Comparison of ENCODE assay signal across 11 cellular contexts in the genomic region with DNA sequence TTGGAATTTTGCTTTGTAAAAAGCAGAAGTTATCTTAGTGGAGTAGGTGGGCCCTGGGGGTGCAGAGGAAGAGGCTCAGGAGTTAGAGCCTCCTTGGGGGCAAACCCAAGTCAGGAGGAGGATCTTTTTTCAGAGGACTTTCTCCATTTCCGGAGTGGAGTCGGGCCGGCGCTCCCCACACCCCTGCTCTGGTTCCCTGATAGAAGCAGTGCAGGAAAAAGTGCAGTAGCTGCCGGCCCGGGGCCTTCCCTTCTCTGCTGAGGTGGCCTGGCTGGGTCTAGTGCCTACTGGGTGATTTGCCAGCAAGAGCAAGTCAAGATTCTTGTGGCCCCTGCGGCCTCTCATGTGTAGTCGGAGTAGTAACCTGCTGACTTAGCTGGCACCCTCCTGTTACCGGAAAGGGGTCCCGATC.
DNase-seq lines count a peak whose midpoint lies in the region; ATAC-seq and TF ChIP-seq lines count a peak whose summit lies in the region.
"Had no signal": no experiment of that assay in that cellular context is flagged by ENCODE, and none has a peak within 500 bp of the region (broad histone marks: within the 10 kb centered on the region; RNA-seq: fewer than 3 reads in every experiment).

No MANE protein-coding gene starts in this region.

- H3K9me3 Mint-ChIP-seq in progenitor cell of endocrine pancreas (ENCODE audit: low read depth), result no peaks in the 10 kb centered on the region
- H3K9me3 Mint-ChIP-seq in activated naive CD4-positive, alpha-beta T cell treated with anti-CD3 and anti-CD28 coated beads, Interleukin-2, amount 10 ng/mL, durations not matched to agents 7 days and 5 days, result no peaks in the 10 kb centered on the region
- H3K9me3 Mint-ChIP-seq: nephron progenitor cell had no signal

- peaks cover 17% of the 10 kb centered on the region for H3K4me1 Mint-ChIP-seq in progenitor cell of endocrine pancreas (ENCODE audit: low read depth)
- H3K4me1 Mint-ChIP-seq in activated naive CD4-positive, alpha-beta T cell treated with anti-CD3 and anti-CD28 coated beads, Interleukin-2, amount 10 ng/mL, durations not matched to agents 7 days and 5 days, result no peaks in the 10 kb centered on the region

- H3K9me3 ChIP-seq in HUES64 (ENCODE audit: insufficient read depth, low read depth, low read length) (no peaks in the 10 kb centered on the region), WERI-Rb-1 (ENCODE audit: severe bottlenecking) (no peaks in the 10 kb centered on the region), right cardiac atrium (ENCODE audit: control insufficient read depth, low read length) (no peaks in the 10 kb centered on the region)

- ATAC-seq in right cardiac atrium, result peak in 1 of 2 donors; percentile 7

- WGBS in HUES64, result 40% methylated on average over 10 of the region's 10 CpGs
- 47% methylated on average over 10 of the region's 10 CpGs for WGBS in right cardiac atrium

- H3K27ac ChIP-seq in HUES64 (ENCODE audit: low read depth, low read length) (peak overlapping the region; percentile 40), WERI-Rb-1 (no peak overlapping the region), right cardiac atrium (ENCODE audit: low read length) (no peak overlapping the region)
- H3K27ac ChIP-seq: GM23248 had no signal

- H3K27me3 ChIP-seq in HUES64 (ENCODE audit: insufficient read depth, low read length) (no peaks in the 10 kb centered on the region), WERI-Rb-1 (ENCODE audit: insufficient read depth, low read depth, severe bottlenecking) (no peaks in the 10 kb centered on the region), right cardiac atrium (ENCODE audit: control insufficient read depth, insufficient read depth) (no peaks in the 10 kb centered on the region)

- CTCF ChIA-PET in activated naive CD4-positive, alpha-beta T cell treated with anti-CD3 and anti-CD28 coated beads, Interleukin-2, amount 10 ng/mL, durations not matched to agents 7 days and 5 days (lab: Charles Lee), result no interaction called here

- H3K36me3 Mint-ChIP-seq in progenitor cell of endocrine pancreas (ENCODE audit: insufficient read depth), result no peaks in the 10 kb centered on the region
- H3K36me3 Mint-ChIP-seq in activated naive CD4-positive, alpha-beta T cell treated with anti-CD3 and anti-CD28 coated beads, Interleukin-2, amount 10 ng/mL, durations not matched to agents 7 days and 5 days, result no peaks in the 10 kb centered on the region

- no peak overlapping the region for H3K4me3 ChIP-seq in HUES64 (ENCODE audit: low read length)
- H3K4me3 ChIP-seq in WERI-Rb-1 (ENCODE audit: low read depth, low read length), result no peak overlapping the region
- H3K4me3 ChIP-seq in right cardiac atrium (ENCODE audit: low read length), result no peak overlapping the region
- H3K4me3 ChIP-seq: GM23248 had no signal

- H3K27me3 Mint-ChIP-seq in progenitor cell of endocrine pancreas, result peaks cover 22% of the 10 kb centered on the region
- peaks cover 5% of the 10 kb centered on the region for H3K27me3 Mint-ChIP-seq in activated naive CD4-positive, alpha-beta T cell treated with anti-CD3 and anti-CD28 coated beads, Interleukin-2, amount 10 ng/mL, durations not matched to agents 7 days and 5 days

- H3K4me1 ChIP-seq in HUES64 (ENCODE audit: insufficient read depth, low read length) (peaks cover 17% of the 10 kb centered on the region), right cardiac atrium (ENCODE audit: control insufficient read depth, insufficient read depth, low read length) (no peaks in the 10 kb centered on the region)

- H3K9ac ChIP-seq in HUES64 (ENCODE audit: low read depth, low read length), result 0 out of 2 replicates have a peak overlapping the region, but pooled peaks have one; percentile 26
- H3K9ac ChIP-seq: GM23248 had no signal

- H3K27ac Mint-ChIP-seq in progenitor cell of endocrine pancreas, result peak overlapping the region; percentile 57
- H3K27ac Mint-ChIP-seq in activated naive CD4-positive, alpha-beta T cell treated with anti-CD3 and anti-CD28 coated beads, Interleukin-2, amount 10 ng/mL, durations not matched to agents 7 days and 5 days, result no peak overlapping the region
- H3K27ac Mint-ChIP-seq: nephron progenitor cell had no signal

- no peak overlapping the region for H3K4me3 Mint-ChIP-seq in progenitor cell of endocrine pancreas (ENCODE audit: low read depth)
- H3K4me3 Mint-ChIP-seq in activated naive CD4-positive, alpha-beta T cell treated with anti-CD3 and anti-CD28 coated beads, Interleukin-2, amount 10 ng/mL, durations not matched to agents 7 days and 5 days, result no peak overlapping the region
- H3K4me3 Mint-ChIP-seq: nephron progenitor cell had no signal

- intact Hi-C loops in right cardiac atrium (cut with DNase I), result no loop called here

- TF ChIP-seq CTCF in WERI-Rb-1 (IDR thresholded peaks at IDR 0.05; ENCODE audit: low read depth, low read length) (no peak), progenitor cell of endocrine pancreas (IDR thresholded peaks at IDR 0.05; ENCODE audit: unreplicated experiment) (no peak)

- H3K36me3 ChIP-seq in HUES64 (ENCODE audit: insufficient read depth, low read length) (no peaks in the 10 kb centered on the region), WERI-Rb-1 (no peaks in the 10 kb centered on the region)

- DNase-seq in WERI-Rb-1 (peak; percentile 4), right cardiac atrium (peak; percentile 34 to 82 (median 77)), progenitor cell of endocrine pancreas (ENCODE audit: low spot score, unreplicated experiment) (peak; percentile 9), GM19238 (ENCODE audit: insufficient read length, low spot score) (no peak), ACHN (no peak)
- DNase-seq in stimulated activated naive CD4-positive, alpha-beta T cell treated with Interleukin-2 at 50 U/mL for 16 hours (lab: John Stamatoyannopoulos, UW), result no peak
- no peak for DNase-seq in activated naive CD4-positive, alpha-beta T cell treated with anti-CD3 and anti-CD28 coated beads, Interleukin-2, amount 10 ng/mL, durations not matched to agents 7 days and 5 days
- DNase-seq: GM23248, NCI-H2081, nephron progenitor cell had no signal

- in situ Hi-C loops in ACHN (cut with HindIII; ENCODE audit: low pct_ligation_motif_present, low pct_unique_long_range_greater_than_20kb, low sequenced_read_pairs), result no loop called here

Comparison
In these comparisons a context has a peak if more than half of its experiments do, and no peak if none do; other contexts are left out.
1. DNase-seq: peak in WERI-Rb-1 (single experiment), right cardiac atrium (3 of 3) and progenitor cell of endocrine pancreas (single experiment); none in stimulated activated naive CD4-positive, alpha-beta T cell treated with Interleukin-2 at 50 U/mL for 16 hours (single experiment), activated naive CD4-positive, alpha-beta T cell treated with anti-CD3 and anti-CD28 coated beads, Interleukin-2, amount 10 ng/mL, durations not matched to agents 7 days and 5 days (single experiment), GM19238 (single experiment) and ACHN (single experiment).